8 cellular contexts compared by ENCODE assay signal in genomic region chr9:33265211-33265885, GRCh38. TPM values are rescaled to one million over a fixed set of nuclear protein-coding genes. Genes with fewer than 3 reads are reported as not detected.
DNase-seq lines count a peak whose midpoint lies in the region; TF ChIP-seq lines count a peak whose summit lies in the region.

No MANE protein-coding gene starts in this region.

- H3K79me2 ChIP-seq in OCI-LY7 (ENCODE audit: insufficient read depth, low read depth, low read length) = peaks cover 33% of the 10 kb centered on the region

- H3K27me3 ChIP-seq in CD8-positive, alpha-beta memory T cell (ENCODE audit: insufficient read depth, low read length, poor library complexity, severe bottlenecking) = no peaks in the 10 kb centered on the region

- no peaks in the 10 kb centered on the region for H3K9me2 ChIP-seq in OCI-LY7 (ENCODE audit: insufficient read depth, low read length)

- H2AFZ ChIP-seq in OCI-LY7 (ENCODE audit: low read length) = no peak overlapping the region

- H3K36me3 ChIP-seq in CD8-positive, alpha-beta memory T cell (ENCODE audit: insufficient read depth, low read length) = peaks cover 24% of the 10 kb centered on the region
- H3K36me3 ChIP-seq in OCI-LY7 (ENCODE audit: insufficient read depth, low read length) = peaks cover 64% of the 10 kb centered on the region

- no peaks in the 10 kb centered on the region for H3K9me3 ChIP-seq in CD8-positive, alpha-beta memory T cell (ENCODE audit: low read length)
- H3K9me3 ChIP-seq in OCI-LY7 (ENCODE audit: low read length) = no peaks in the 10 kb centered on the region

- CTCF ChIA-PET in CD8-positive, alpha-beta memory T cell (lab: Charles Lee) = interaction anchor here (0.9 kb wide), 1 partner anchor 19 kb away, joined by 3 read pairs; no protein-coding TSS in a partner anchor
- CTCF ChIA-PET in OCI-LY7 (lab: Charles Lee; ENCODE audit: unreplicated experiment) = no interaction called here

- no peaks in the 10 kb centered on the region for H3K9me3 Mint-ChIP-seq in CD8-positive, alpha-beta memory T cell
- no peaks in the 10 kb centered on the region for H3K9me3 Mint-ChIP-seq in osteocyte (ENCODE audit: unreplicated experiment)

- H3K27ac Mint-ChIP-seq in CD8-positive, alpha-beta memory T cell = peak overlapping the region; percentile 83 to 99 (median 98)
- H3K27ac Mint-ChIP-seq in osteocyte (ENCODE audit: unreplicated experiment) = peak overlapping the region; percentile 90

- POLR2A ChIA-PET in CD8-positive, alpha-beta memory T cell (lab: Charles Lee) = interaction anchor here (4.1 kb wide), 1 partner anchor 25 kb away, joined by 28 read pairs; the partner anchor contains the start of gene NFX1
- POLR2A ChIA-PET in OCI-LY7 (lab: Charles Lee) = interaction anchor here (1.4 kb wide), 1 partner anchor 33 kb away, joined by 3 read pairs; no protein-coding TSS in a partner anchor

- peaks cover 42 to 60% (median 58%) of the 10 kb centered on the region in 3 donors for H3K4me1 Mint-ChIP-seq in CD8-positive, alpha-beta memory T cell
- peaks cover 26% of the 10 kb centered on the region for H3K4me1 Mint-ChIP-seq in osteocyte (ENCODE audit: unreplicated experiment)

- DNase-seq in CD8-positive, alpha-beta memory T cell = no peak
- no peak for DNase-seq in OCI-LY7 (ENCODE audit: low spot score)
- DNase-seq in epithelial cell of prostate (ENCODE audit: low read depth, low spot score) = no peak
- no peak for DNase-seq in osteocyte (ENCODE audit: extremely low spot score, unreplicated experiment)
- DNase-seq in nucleus accumbens (lab: John Stamatoyannopoulos, UW) = no peak
- no peak for DNase-seq in SIG-M5 treated with dmso at 0.1 percent for 504 hours (lab: John Stamatoyannopoulos, UW; ENCODE audit: unreplicated experiment)
- no peak for DNase-seq in amniotic stem cell (lab: John Stamatoyannopoulos, UW)
- DNase-seq in NCI-H2196 treated with DMSO at 0.1 percent for 48 hours (lab: John Stamatoyannopoulos, UW; ENCODE audit: unreplicated experiment) = no peak

- H3K27ac ChIP-seq in CD8-positive, alpha-beta memory T cell (ENCODE audit: low read depth, low read length) = peak overlapping the region; percentile 77
- H3K27ac ChIP-seq in OCI-LY7 (ENCODE audit: low read depth, low read length, poor library complexity, severe bottlenecking) (no peak overlapping the region), epithelial cell of prostate (peak overlapping the region; percentile 75)

- H3K36me3 Mint-ChIP-seq in CD8-positive, alpha-beta memory T cell = peaks cover 0 to 68% (median 18%) of the 10 kb centered on the region in 3 donors
- peaks cover 30% of the 10 kb centered on the region for H3K36me3 Mint-ChIP-seq in osteocyte (ENCODE audit: unreplicated experiment)

- peaks cover 35% of the 10 kb centered on the region for H3K4me1 ChIP-seq in CD8-positive, alpha-beta memory T cell (ENCODE audit: insufficient read depth, low read length)
- H3K4me1 ChIP-seq in OCI-LY7 (ENCODE audit: insufficient read depth, low read length, poor library complexity, severe bottlenecking) = peaks cover 12% of the 10 kb centered on the region

- H3K27me3 Mint-ChIP-seq in CD8-positive, alpha-beta memory T cell = no peaks in the 10 kb centered on the region
- no peaks in the 10 kb centered on the region for H3K27me3 Mint-ChIP-seq in osteocyte (ENCODE audit: unreplicated experiment)

- TF ChIP-seq CTCF in OCI-LY7 (conservative IDR thresholded peaks at IDR 0.05; ENCODE audit: low read length) (no peak), osteocyte (IDR thresholded peaks at IDR 0.05) (no peak)

- peak overlapping the region; percentile 81 for H3K4me2 ChIP-seq in OCI-LY7 (ENCODE audit: low read length)

- peak overlapping the region; percentile 71 for H3K4me3 ChIP-seq in CD8-positive, alpha-beta memory T cell (ENCODE audit: low read length)
- H3K4me3 ChIP-seq in OCI-LY7 (ENCODE audit: low read depth, low read length, poor library complexity, severe bottlenecking) = peak overlapping the region; percentile 77

- intact Hi-C loops in OCI-LY7 (cut with micrococcal nuclease; ENCODE audit: unreplicated experiment) = no loop called here

- H3K4me3 Mint-ChIP-seq in CD8-positive, alpha-beta memory T cell = peak overlapping the region; percentile 88 to 95 (median 91)
- H3K4me3 Mint-ChIP-seq in osteocyte (ENCODE audit: unreplicated experiment) = peak overlapping the region; percentile 83

- H4K20me1 ChIP-seq in OCI-LY7 (ENCODE audit: insufficient read depth, low read length) = no peaks in the 10 kb centered on the region

- TSS peak; percentile 70 for BruUV-seq in OCI-LY7 (replicated peaks; lab: Mats Ljungman, UMichigan)

RNA-seq across cellular contexts. Expression of gene CHMP5, which starts 0.5 kb away (rescaled TPM):
- 10 to 100 TPM; 54.3 to 55.0 TPM for total RNA-seq in CD8-positive, alpha-beta memory T cell
- 42.6 TPM for polyA plus RNA-seq in CD8-positive, alpha-beta memory T cell
- 31.2 and 39.7 TPM in 2 replicates for total RNA-seq in OCI-LY7 (2014; rRNA removed; shearing (Covaris generic))
- total RNA-seq in OCI-LY7 (2022) (50.1 and 51.5 TPM in 2 replicates), osteocyte (63.7 and 64.4 TPM in 2 replicates)

RNA-seq across cellular contexts. Expression of gene BAG1, which starts 0.8 kb away (rescaled TPM):
- total RNA-seq in CD8-positive, alpha-beta memory T cell = 10 to 100 TPM; 70.6 to 83.6 TPM
- 91.5 TPM for polyA plus RNA-seq in CD8-positive, alpha-beta memory T cell
- total RNA-seq in OCI-LY7 (2014; rRNA removed; shearing (Covaris generic)) = 48.1 and 68.3 TPM in 2 replicates
- total RNA-seq in OCI-LY7 (2022) = 69.6 and 86.0 TPM in 2 replicates
- total RNA-seq in osteocyte = 64.5 and 73.9 TPM in 2 replicates

RNA-seq across cellular contexts. Expression of gene NFX1, which starts 25.0 kb away (rescaled TPM):
- 10 to 100 TPM; 42.7 to 45.6 TPM for total RNA-seq in CD8-positive, alpha-beta memory T cell
- 38.8 TPM for polyA plus RNA-seq in CD8-positive, alpha-beta memory T cell
- 32.3 and 35.8 TPM in 2 replicates for total RNA-seq in OCI-LY7 (2014; rRNA removed; shearing (Covaris generic))
- total RNA-seq in OCI-LY7 (2022) (53.9 and 58.3 TPM in 2 replicates), osteocyte (36.1 and 39.9 TPM in 2 replicates)

RNA-seq across cellular contexts. Expression of gene SPINK4, which starts 25.4 kb away (rescaled TPM):
- total RNA-seq in CD8-positive, alpha-beta memory T cell = not detected
- polyA plus RNA-seq in CD8-positive, alpha-beta memory T cell = not detected
- 0.51 TPM in 1 of 2 replicates, not detected in the other for total RNA-seq in OCI-LY7 (2014; rRNA removed; shearing (Covaris generic))
- total RNA-seq in OCI-LY7 (2022) (not detected in 2 replicates), osteocyte (not detected in 2 replicates)
